Comparison of ENCODE assay signal across 1 cellular context in the genomic region with DNA sequence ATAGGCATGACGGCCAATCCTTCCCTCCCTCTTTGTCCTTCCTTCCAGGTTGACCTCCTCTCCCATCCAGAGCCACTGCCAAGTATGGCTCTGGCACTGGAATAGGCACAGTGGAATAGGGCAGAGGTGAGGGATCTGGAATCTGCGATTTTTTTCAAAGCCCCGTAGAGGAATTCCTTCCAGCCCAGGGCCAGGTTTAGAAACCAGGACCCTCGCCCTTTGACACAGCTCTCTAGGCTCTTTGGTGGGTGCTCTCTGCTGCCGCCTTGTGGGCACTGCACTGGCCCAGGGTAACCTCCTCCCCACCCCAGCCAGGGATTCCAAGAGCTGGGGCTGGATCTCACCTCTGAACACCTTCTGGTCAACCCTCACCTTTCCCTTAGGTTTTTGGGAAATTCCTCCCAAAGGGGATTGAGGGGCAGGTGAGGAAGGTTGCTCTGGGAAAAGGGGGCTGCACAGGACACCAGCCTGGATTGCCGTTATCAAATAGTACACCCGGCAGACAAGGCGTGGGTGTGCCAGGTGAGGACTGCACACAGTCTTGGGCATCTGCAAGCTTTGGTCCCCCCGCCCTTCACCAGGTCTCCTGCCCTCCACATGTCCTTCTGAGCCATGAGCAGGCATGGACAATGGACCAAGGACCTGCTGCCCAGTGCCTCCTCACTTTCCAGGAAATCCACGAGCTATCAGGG.
TF ChIP-seq lines count a peak whose summit lies in the region.

No MANE protein-coding gene starts in this region.

TF ChIP-seq in SK-N-SH, 30 proteins besides CTCF, POLR2A, EP300 and RAD21 (continued from another document):
- TF ChIP-seq, protein P1, sequence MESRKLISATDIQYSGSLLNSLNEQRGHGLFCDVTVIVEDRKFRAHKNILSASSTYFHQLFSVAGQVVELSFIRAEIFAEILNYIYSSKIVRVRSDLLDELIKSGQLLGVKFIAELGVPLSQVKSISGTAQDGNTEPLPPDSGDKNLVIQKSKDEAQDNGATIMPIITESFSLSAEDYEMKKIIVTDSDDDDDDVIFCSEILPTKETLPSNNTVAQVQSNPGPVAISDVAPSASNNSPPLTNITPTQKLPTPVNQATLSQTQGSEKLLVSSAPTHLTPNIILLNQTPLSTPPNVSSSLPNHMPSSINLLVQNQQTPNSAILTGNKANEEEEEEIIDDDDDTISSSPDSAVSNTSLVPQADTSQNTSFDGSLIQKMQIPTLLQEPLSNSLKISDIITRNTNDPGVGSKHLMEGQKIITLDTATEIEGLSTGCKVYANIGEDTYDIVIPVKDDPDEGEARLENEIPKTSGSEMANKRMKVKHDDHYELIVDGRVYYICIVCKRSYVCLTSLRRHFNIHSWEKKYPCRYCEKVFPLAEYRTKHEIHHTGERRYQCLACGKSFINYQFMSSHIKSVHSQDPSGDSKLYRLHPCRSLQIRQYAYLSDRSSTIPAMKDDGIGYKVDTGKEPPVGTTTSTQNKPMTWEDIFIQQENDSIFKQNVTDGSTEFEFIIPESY (IDR thresholded peaks at IDR 0.05; ENCODE audit: borderline replicate concordance, low read depth) = no peak
- no peak for TF ChIP-seq FOSL2 (IDR thresholded peaks at IDR 0.05; ENCODE audit: borderline replicate concordance, low read depth)
